ENCODE assay signal across 8 cellular contexts in genomic region chr2:149040451-149040850, GRCh38. TPM values are rescaled to one million over a fixed set of nuclear protein-coding genes. Genes with fewer than 3 reads are reported as not detected.
DNase-seq lines count a peak whose midpoint lies in the region; ATAC-seq and TF ChIP-seq lines count a peak whose summit lies in the region.

No MANE protein-coding gene starts in this region.

- H3K27me3 ChIP-seq in esophagus muscularis mucosa = peaks cover 0 to 50% (median 5%) of the 10 kb centered on the region in 4 donors

- peaks cover 0 to 12% (median 7%) of the 10 kb centered on the region in 4 donors for H3K4me1 ChIP-seq in esophagus muscularis mucosa

- intact Hi-C loops in esophagus muscularis mucosa (cut with DNase I) = no loop called here

- no peak overlapping the region for H3K4me3 ChIP-seq in esophagus muscularis mucosa

- DNase-seq in DMS153 treated with DMSO at 0.1 percent for 48 hours (lab: John Stamatoyannopoulos, UW; ENCODE audit: unreplicated experiment) (peak; percentile 16), DMS153 (lab: John Stamatoyannopoulos, UW) (no peak), UCSD-AML1 (lab: John Stamatoyannopoulos, UW; ENCODE audit: unreplicated experiment) (peak; percentile 39), esophagus muscularis mucosa (ENCODE audit: extremely low spot score) (peak; percentile 78)
- peak; percentile 9 to 53 (median 52) for DNase-seq in stimulated activated CD4-positive, alpha-beta T cell treated with anti-CD3 and anti-CD28 coated beads, TNF-alpha, amount 100 ng/mL, for 48 hours (ENCODE audit: low read depth in 3 of 3)

- ATAC-seq in HG03342 (IDR thresholded peaks at IDR 0.05; ENCODE audit: unreplicated experiment) (peak; percentile 42), HG03469 (IDR thresholded peaks at IDR 0.05; ENCODE audit: unreplicated experiment) (no peak), HG02623 (IDR thresholded peaks at IDR 0.05; ENCODE audit: unreplicated experiment) (no peak)

- no peak for TF ChIP-seq EP300 in esophagus muscularis mucosa (IDR thresholded peaks at IDR 0.05)

- H3K9me3 ChIP-seq in esophagus muscularis mucosa = peaks cover 0 to 7% (median 3%) of the 10 kb centered on the region in 4 donors

- 75% methylated on average over 7 of the region's 7 CpGs for WGBS in esophagus muscularis mucosa

- TF ChIP-seq POLR2A in esophagus muscularis mucosa (IDR thresholded peaks at IDR 0.05; ENCODE audit: low read depth) = no peak

- no peak overlapping the region for H3K27ac ChIP-seq in esophagus muscularis mucosa (replicated peaks in 1 of 4)

- peak in 1 of 3 experiments; percentile 9 for TF ChIP-seq CTCF in esophagus muscularis mucosa (IDR thresholded peaks at IDR 0.05)

- H3K36me3 ChIP-seq in esophagus muscularis mucosa = no peaks in the 10 kb centered on the region

RNA-seq across cellular contexts. Expression of gene LYPD6B, which starts 2.0 kb away (rescaled TPM):
- total RNA-seq in esophagus muscularis mucosa = not detected
